In genomic region chrX:1391707-1392375, GRCh38 we compare ENCODE assay signal across 8 cellular contexts. TPM values are rescaled to one million over a fixed set of nuclear protein-coding genes. Genes with fewer than 3 reads are reported as not detected.
DNase-seq lines count a peak whose midpoint lies in the region; ATAC-seq and TF ChIP-seq lines count a peak whose summit lies in the region.

TSS of gene SLC25A6 (minus strand) at chrX:1392113. CDS start at chrX:1392009, 104 bp downstream.

- no peaks in the 10 kb centered on the region for H3K9me3 Mint-ChIP-seq in activated naive CD8-positive, alpha-beta T cell treated with anti-CD3 and anti-CD28 coated beads, Interleukin-2, amount 50 U/mL, for 24 hours

- H3K27ac ChIP-seq in Peyer's patch: peak within 1 kb of the TSS; percentile 93 to 100 (median 95)

- no peaks in the 10 kb centered on the region for H3K9me3 ChIP-seq in Peyer's patch

- H3K4me1 Mint-ChIP-seq in activated naive CD8-positive, alpha-beta T cell treated with anti-CD3 and anti-CD28 coated beads, Interleukin-2, amount 50 U/mL, for 24 hours: peaks cover 63% of the 10 kb centered on the region

- peak within 1 kb of the TSS; percentile 82 to 100 (median 86) for H3K4me3 ChIP-seq in Peyer's patch

- DNase-seq in Peyer's patch: peak; percentile 97 to 100 (median 99)
- peak; percentile 100 for DNase-seq in activated naive CD8-positive, alpha-beta T cell treated with anti-CD3 and anti-CD28 coated beads, Interleukin-2, amount 50 U/mL, for 24 hours
- peak; percentile 100 for DNase-seq in left ventricle myocardium superior
- peak; percentile 98 for DNase-seq in retina
- no peak for DNase-seq in DMS153 (lab: John Stamatoyannopoulos, UW)
- DNase-seq in NCI-H1930 (lab: John Stamatoyannopoulos, UW): no peak

- H3K36me3 ChIP-seq in Peyer's patch: peaks cover 0 to 43% (median 4%) of the 10 kb centered on the region in 3 donors

- ATAC-seq in HG02642 (IDR thresholded peaks at IDR 0.05; ENCODE audit: poor library complexity, unreplicated experiment) (peak; percentile 94), left ventricle myocardium superior (peak; percentile 94)
- ATAC-seq in activated naive CD8-positive, alpha-beta T cell treated with anti-CD3 and anti-CD28 coated beads, Interleukin-2, amount 50 U/mL, for 24 hours: peak; percentile 97

- intact Hi-C loops in left ventricle myocardium superior (cut with micrococcal nuclease): no loop called here

- TF ChIP-seq CTCF in GM12873 (IDR thresholded peaks at IDR 0.05; ENCODE audit: insufficient read depth, low read depth, low read length, missing control alignments): peak; percentile 15
- TF ChIP-seq CTCF in Peyer's patch (IDR thresholded peaks at IDR 0.05): peak in 3 of 6 experiments; percentile 35 to 43 (median 35)

- peak; percentile 92 to 93 for TF ChIP-seq POLR2A in Peyer's patch (IDR thresholded peaks at IDR 0.05)

- H3K27ac Mint-ChIP-seq in activated naive CD8-positive, alpha-beta T cell treated with anti-CD3 and anti-CD28 coated beads, Interleukin-2, amount 50 U/mL, for 24 hours: peak within 1 kb of the TSS; percentile 92

- peak within 1 kb of the TSS; percentile 89 for H3K4me3 Mint-ChIP-seq in activated naive CD8-positive, alpha-beta T cell treated with anti-CD3 and anti-CD28 coated beads, Interleukin-2, amount 50 U/mL, for 24 hours

- peaks cover 57% of the 10 kb centered on the region for H3K36me3 Mint-ChIP-seq in activated naive CD8-positive, alpha-beta T cell treated with anti-CD3 and anti-CD28 coated beads, Interleukin-2, amount 50 U/mL, for 24 hours (ENCODE audit: low read depth)

- no peaks in the 10 kb centered on the region for H3K27me3 Mint-ChIP-seq in activated naive CD8-positive, alpha-beta T cell treated with anti-CD3 and anti-CD28 coated beads, Interleukin-2, amount 50 U/mL, for 24 hours

- no peaks in the 10 kb centered on the region for H3K27me3 ChIP-seq in Peyer's patch

- peaks cover 5 to 40% (median 9%) of the 10 kb centered on the region in 4 donors for H3K4me1 ChIP-seq in Peyer's patch

RNA-seq across cellular contexts. Expression of gene SLC25A6, which starts in this region (rescaled TPM):
- total RNA-seq in Peyer's patch (100 to 1,000 TPM; 201 to 361 (median 314) TPM), left ventricle myocardium superior (172 TPM)

Comparison
In these comparisons a context has a peak if more than half of its experiments do, and no peak if none do; other contexts are left out.
1. DNase-seq: peak in Peyer's patch (3 of 3), activated naive CD8-positive, alpha-beta T cell treated with anti-CD3 and anti-CD28 coated beads, Interleukin-2, amount 50 U/mL, for 24 hours (single experiment), left ventricle myocardium superior (single experiment) and retina (single experiment); none in DMS153 (single experiment) and NCI-H1930 (0 of 2).
2. Peak in every context shown above with its lines, with median percentiles within 50 percentile points of each other: ATAC-seq.